Comparison of ENCODE assay signal across 9 cellular contexts in genomic region chr11:35166369-35167360, GRCh38. TPM values are rescaled to one million over a fixed set of nuclear protein-coding genes. Genes with fewer than 3 reads are reported as not detected.
DNase-seq lines count a peak whose midpoint lies in the region; ATAC-seq, FAIRE-seq and TF ChIP-seq lines count a peak whose summit lies in the region.
"Had no signal": no experiment of that assay in that cellular context is flagged by ENCODE, and none has a peak within 500 bp of the region (broad histone marks: within the 10 kb centered on the region; RNA-seq: fewer than 3 reads in every experiment).

No MANE protein-coding gene starts in this region.

- peak overlapping the region; percentile 65 to 84 (median 76) for H3K27ac ChIP-seq in esophagus squamous epithelium
- peak overlapping the region; percentile 69 for H3K27ac ChIP-seq in rectal smooth muscle tissue (ENCODE audit: low read depth, low read length)
- peak overlapping the region in 2 of 4 donors; percentile 21 to 49 for H3K27ac ChIP-seq in body of pancreas

- TF ChIP-seq CTCF in HFFc6 (IDR thresholded peaks at IDR 0.05) (peak; percentile 44), esophagus squamous epithelium (IDR thresholded peaks at IDR 0.05) (no peak), D721Med (IDR thresholded peaks at IDR 0.05; ENCODE audit: insufficient read depth, missing control alignments) (no peak), body of pancreas (IDR thresholded peaks at IDR 0.05) (no peak)

- FAIRE-seq in D721Med (lab: Jason Lieb, UNC) = no peak
- FAIRE-seq: TTC549 had no signal

- H3K4me3 ChIP-seq in esophagus squamous epithelium (peak overlapping the region in 1 of 4 donors; percentile 13), rectal smooth muscle tissue (ENCODE audit: low read length) (peak overlapping the region; percentile 5), body of pancreas (no peak overlapping the region)

- H3K9me3 Mint-ChIP-seq in HFFc6 = no peaks in the 10 kb centered on the region

- intact Hi-C loops in esophagus squamous epithelium (cut with DNase I) = no loop called here
- intact Hi-C loops in body of pancreas (cut with DNase I) = no loop called here

- no peaks in the 10 kb centered on the region for H3K9me3 ChIP-seq in esophagus squamous epithelium
- H3K9me3 ChIP-seq in body of pancreas = no peaks in the 10 kb centered on the region

- no peak for TF ChIP-seq POLR2A in esophagus squamous epithelium (IDR thresholded peaks at IDR 0.05)
- no peak for TF ChIP-seq POLR2A in body of pancreas (IDR thresholded peaks at IDR 0.05)

- DNase-seq in GM03348 (ENCODE audit: low spot score) (peak; percentile 80), HFFc6 (peak; percentile 99), T1000 (lab: John Stamatoyannopoulos, UW) (peak; percentile 85), esophagus squamous epithelium (lab: John Stamatoyannopoulos, UW) (no peak), SW480 (ENCODE audit: low spot score) (no peak), D721Med (ENCODE audit: insufficient read length, low spot score) (no peak), body of pancreas (no peak)

- H3K36me3 Mint-ChIP-seq in HFFc6 (ENCODE audit: low read depth) = peaks cover 69% of the 10 kb centered on the region

- H3K4me1 Mint-ChIP-seq in HFFc6 (ENCODE audit: low read depth) = peaks cover 100% of the 10 kb centered on the region

- peak overlapping the region; percentile 85 for H3K4me3 Mint-ChIP-seq in HFFc6

- H3K4me1 ChIP-seq in esophagus squamous epithelium = peaks cover 53 to 99% (median 82%) of the 10 kb centered on the region in 3 donors
- peaks cover 28% of the 10 kb centered on the region for H3K4me1 ChIP-seq in rectal smooth muscle tissue (ENCODE audit: control insufficient read depth, insufficient read depth, low read length)
- H3K4me1 ChIP-seq in body of pancreas = peaks cover 82% of the 10 kb centered on the region

- no peak for ATAC-seq in body of pancreas

- H3K9ac ChIP-seq in rectal smooth muscle tissue (ENCODE audit: low read length) = no peak overlapping the region

- peaks cover 0 to under 1% (median 0%) of the 10 kb centered on the region in 3 donors for H3K36me3 ChIP-seq in esophagus squamous epithelium
- no peaks in the 10 kb centered on the region for H3K36me3 ChIP-seq in rectal smooth muscle tissue (ENCODE audit: control insufficient read depth, insufficient read depth, low read length)
- H3K36me3 ChIP-seq in body of pancreas (replicated peaks in 1 of 2; ENCODE audit: insufficient read depth in 1 of 2, low read depth in 2 of 2) = no peaks in the 10 kb centered on the region

- peaks cover 22% of the 10 kb centered on the region; the same call in 1 of the 2 replicates for H3K27me3 Mint-ChIP-seq in HFFc6 (ENCODE audit: insufficient read depth)

- 22 to 29% methylated on average over 7 to 8 of the region's 11 CpGs for WGBS in esophagus squamous epithelium, 2 donors
- 81 to 86% methylated on average over 11 of the region's 11 CpGs for WGBS in body of pancreas, 2 donors

- H3K27me3 ChIP-seq in esophagus squamous epithelium (no peaks in the 10 kb centered on the region), rectal smooth muscle tissue (ENCODE audit: control insufficient read depth, insufficient read depth, low read length) (no peaks in the 10 kb centered on the region), body of pancreas (no peaks in the 10 kb centered on the region)

- H3K27ac Mint-ChIP-seq in HFFc6 = peak overlapping the region; percentile 99

RNA-seq across cellular contexts. Expression of gene CD44, which starts 27.7 kb away (rescaled TPM):
- total RNA-seq in HFFc6 (2021; fragmentation: NEBNext Ultra II Directional; extraction: Animal tissue kit (Norgen Biotek cat#: 25700)) = 1,000 to 10,000 TPM; 1,912 to 2,221 (median 2,175) TPM
- 100 to 1,000 TPM; 418 to 565 (median 463) TPM for total RNA-seq in esophagus squamous epithelium
- 100 to 1,000 TPM; 266 to 433 TPM for total RNA-seq in body of pancreas

Comparison
In these comparisons a context has a peak if more than half of its experiments do, and no peak if none do; other contexts are left out.
1. DNase-seq: peak in GM03348 (single experiment), HFFc6 (single experiment) and T1000 (single experiment); none in esophagus squamous epithelium (single experiment), SW480 (single experiment), D721Med (single experiment) and body of pancreas (0 of 4).